Comparison of ENCODE assay signal across 8 cellular contexts in genomic region chr2:69798909-69799526, GRCh38. TPM values are rescaled to one million over a fixed set of nuclear protein-coding genes. Genes with fewer than 3 reads are reported as not detected.
DNase-seq lines count a peak whose midpoint lies in the region; TF ChIP-seq lines count a peak whose summit lies in the region.

No MANE protein-coding gene starts in this region.

- H3K36me3 ChIP-seq in hepatocyte (replicated peaks; ENCODE audit: insufficient read depth, low read depth) (no peaks in the 10 kb centered on the region), subcutaneous abdominal adipose tissue (ENCODE audit: control insufficient read depth in 5 of 5, insufficient read depth in 5 of 5, low read length in 5 of 5) (peaks cover 0 to 5% (median 0%) of the 10 kb centered on the region in 5 donors)

- no peaks in the 10 kb centered on the region for H3K79me1 ChIP-seq in H9 (ENCODE audit: insufficient read depth, low read depth, low read length, poor library complexity, severe bottlenecking)

- intact Hi-C loops in CD14-positive monocyte (cut with micrococcal nuclease): loop anchor here in 1 of 2 donors (10.0 kb wide), 1 partner anchor 54 kb away; the partner anchor contains the start of gene ANXA4

- no peaks in the 10 kb centered on the region for H3K9me3 ChIP-seq in H9 (ENCODE audit: control insufficient read depth, low read depth, low read length)
- no peaks in the 10 kb centered on the region for H3K9me3 ChIP-seq in hepatocyte (ENCODE audit: low read depth)
- no peaks in the 10 kb centered on the region for H3K9me3 ChIP-seq in subcutaneous abdominal adipose tissue (ENCODE audit: control insufficient read depth in 5 of 5, low read length in 5 of 5)

- H3K27me3 ChIP-seq in H9 (ENCODE audit: insufficient read depth, low read length) (no peaks in the 10 kb centered on the region; the same call in 1 of the 2 replicates), hepatocyte (no peaks in the 10 kb centered on the region), subcutaneous abdominal adipose tissue (ENCODE audit: control insufficient read depth in 5 of 5, insufficient read depth in 4 of 5, low read length in 5 of 5) (no peaks in the 10 kb centered on the region)

- H3K79me2 ChIP-seq in H9 (ENCODE audit: insufficient read depth, low read length) (no peaks in the 10 kb centered on the region), hepatocyte (peaks cover 19% of the 10 kb centered on the region)

- no peak overlapping the region for H4K8ac ChIP-seq in H9 (replicated peaks; ENCODE audit: insufficient read length, low read depth, low read length)

- H3K27ac Mint-ChIP-seq in CD14-positive monocyte (peak overlapping the region in 3 of 7 donors; percentile 14 to 67 (median 33)), H9 (peak overlapping the region in 2 of 3 experiments; percentile 36 to 38; a peak in 3 of 7 replicates)

- peaks cover 0 to 2% (median 0%) of the 10 kb centered on the region in 3 donors for H3K27me3 Mint-ChIP-seq in CD14-positive monocyte (ENCODE audit: low read depth in 3 of 3)
- H3K27me3 Mint-ChIP-seq in H9 (ENCODE audit: low read depth): no peaks in the 10 kb centered on the region

- no peak overlapping the region for H3K4me2 ChIP-seq in H9 (ENCODE audit: insufficient read depth, insufficient read length, low read length)
- H3K4me2 ChIP-seq in hepatocyte: peak overlapping the region; percentile 82

- TF ChIP-seq CTCF in CD14-positive monocyte (IDR thresholded peaks at IDR 0.05) (no peak), H9 (conservative IDR thresholded peaks at IDR 0.05) (no peak), VCaP (conservative IDR thresholded peaks at IDR 0.05) (no peak), hepatocyte (IDR thresholded peaks at IDR 0.05; ENCODE audit: poor library complexity) (no peak)

- H2AFZ ChIP-seq in H9 (ENCODE audit: low read length) (no peak overlapping the region), hepatocyte (peak overlapping the region; percentile 21)

- H3K56ac ChIP-seq in H9 (ENCODE audit: insufficient read length, low read depth, low read length): no peak overlapping the region

- H3K23ac ChIP-seq in H9 (ENCODE audit: insufficient read length, low read depth, low read length): no peak overlapping the region

- H2BK120ac ChIP-seq in H9 (ENCODE audit: low read depth, low read length, poor library complexity, severe bottlenecking): no peak overlapping the region

- H2BK15ac ChIP-seq in H9 (ENCODE audit: low read depth, low read length): no peak overlapping the region

- peak overlapping the region; percentile 69 to 73 for H3K4me3 Mint-ChIP-seq in CD14-positive monocyte
- no peak overlapping the region for H3K4me3 Mint-ChIP-seq in H9

- H3K4me3 ChIP-seq in hepatocyte: peak overlapping the region; percentile 18
- peak overlapping the region; percentile 46 to 71 (median 58) for H3K4me3 ChIP-seq in subcutaneous abdominal adipose tissue (ENCODE audit: low read depth in 1 of 5, low read length in 5 of 5)

- no peak overlapping the region for H3K18ac ChIP-seq in H9 (ENCODE audit: insufficient read length, low read depth, low read length)

- no peak overlapping the region for H3K9ac ChIP-seq in H9 (ENCODE audit: extremely low read depth, insufficient read length, low read length)
- peak overlapping the region in 3 of 5 donors; percentile 53 to 73 (median 68) for H3K9ac ChIP-seq in subcutaneous abdominal adipose tissue (ENCODE audit: low read length in 5 of 5)

- H2AK5ac ChIP-seq in H9 (ENCODE audit: insufficient read length, low read length): no peak overlapping the region

- H3K4me1 ChIP-seq in H9 (ENCODE audit: insufficient read depth, low read length): peaks cover 3% of the 10 kb centered on the region; the same call in 1 of the 2 replicates
- peaks cover 53% of the 10 kb centered on the region for H3K4me1 ChIP-seq in hepatocyte (ENCODE audit: insufficient read depth)
- peaks cover 4 to 20% (median 12%) of the 10 kb centered on the region in 5 donors for H3K4me1 ChIP-seq in subcutaneous abdominal adipose tissue (ENCODE audit: control insufficient read depth in 5 of 5, insufficient read depth in 5 of 5, low read length in 5 of 5)

- H3K14ac ChIP-seq in H9 (ENCODE audit: insufficient read depth, low read length): no peak overlapping the region

- no peak overlapping the region for H3K4ac ChIP-seq in H9 (ENCODE audit: low read depth, low read length)

- no peak overlapping the region for H2BK12ac ChIP-seq in H9 (ENCODE audit: insufficient read length, low read depth, low read length)

- H3K4me1 Mint-ChIP-seq in CD14-positive monocyte (peaks cover 44% of the 10 kb centered on the region), H9 (peaks cover 26 to 35% of the 10 kb centered on the region in 2 experiments)

- DNase-seq in CD14-positive monocyte (ENCODE audit: low spot score) (no peak), H9 (no peak), hepatocyte (ENCODE audit: low spot score) (peak; percentile 77), T-helper 1 cell (no peak), foreskin melanocyte (no peak), SKM-1 treated with dmso at 0.1 percent for 144 hours (lab: John Stamatoyannopoulos, UW; ENCODE audit: unreplicated experiment) (no peak)

- H3K27ac ChIP-seq in H9 (ENCODE audit: insufficient read length, low read depth, low read length) (no peak overlapping the region), VCaP (peak overlapping the region; percentile 46), hepatocyte (peak overlapping the region; percentile 97), subcutaneous abdominal adipose tissue (ENCODE audit: low read depth, low read length) (peak overlapping the region; percentile 67)

- peaks cover 0 to 2% (median 0%) of the 10 kb centered on the region in 7 donors for H3K9me3 Mint-ChIP-seq in CD14-positive monocyte
- H3K9me3 Mint-ChIP-seq in H9: no peaks in the 10 kb centered on the region

- H3K9me2 ChIP-seq in hepatocyte (replicated peaks; ENCODE audit: insufficient read depth): no peaks in the 10 kb centered on the region

- H3K23me2 ChIP-seq in H9 (ENCODE audit: insufficient read length, low read depth, low read length, poor library complexity, severe bottlenecking): no peaks in the 10 kb centered on the region

- H4K20me1 ChIP-seq in H9 (ENCODE audit: control insufficient read depth, insufficient read depth, insufficient read length) (no peaks in the 10 kb centered on the region), hepatocyte (ENCODE audit: insufficient read depth, poor library complexity, severe bottlenecking) (no peaks in the 10 kb centered on the region)

- no peak overlapping the region for H3T11ph ChIP-seq in H9 (ENCODE audit: low read length)

- no peak overlapping the region for H2BK5ac ChIP-seq in H9 (ENCODE audit: insufficient read length, low read length)

- H4K5ac ChIP-seq in H9 (ENCODE audit: insufficient read length, low read depth, low read length): no peak overlapping the region

- no peak overlapping the region for H2BK20ac ChIP-seq in H9 (ENCODE audit: low read depth, low read length, poor library complexity, severe bottlenecking)

- WGBS in H9 (ENCODE audit: extremely low coverage, insufficient read length, low lambda C conversion rate): no CpG with 5 or more reads among the region's 4 CpGs
- WGBS in hepatocyte (ENCODE audit: low lambda C conversion rate, missing lambda C conversion rate): 11% methylated on average over 4 of the region's 4 CpGs

- no peak overlapping the region for H4K91ac ChIP-seq in H9 (ENCODE audit: insufficient read length, low read depth, low read length)

- H3K36me3 Mint-ChIP-seq in CD14-positive monocyte (peaks cover 28 to 32% of the 10 kb centered on the region in 2 donors), H9 (ENCODE audit: insufficient read depth in 1 of 3, low read depth in 3 of 3) (0 out of 7 replicates have a peak, but pooled peaks cover 0 to 4% (median 0%) of the 10 kb centered on the region in 3 experiments)

RNA-seq across cellular contexts. Expression of gene GMCL1, which starts 30.4 kb away (rescaled TPM):
- polyA plus RNA-seq in CD14-positive monocyte: 10 to 100 TPM in 1 of 2 donors, 1 to 10 TPM in 1; 9.4 to 15.1 TPM
- 18.6 and 20.6 TPM in 2 replicates for total RNA-seq in H9 (2021)
- total RNA-seq in hepatocyte: 18.1 and 22.5 TPM in 2 replicates
- 17.9 and 18.8 TPM in 2 replicates for polyA plus RNA-seq in hepatocyte

RNA-seq across cellular contexts. Expression of gene ANXA4, which starts 57.1 kb away (rescaled TPM):
- 10 to 100 TPM; 64.7 to 95.7 TPM for polyA plus RNA-seq in CD14-positive monocyte
- total RNA-seq in H9 (2021): 14.3 and 14.4 TPM in 2 replicates
- total RNA-seq in hepatocyte: 98.8 and 107 TPM in 2 replicates
- 191 and 231 TPM in 2 replicates for polyA plus RNA-seq in hepatocyte

Comparison
In these comparisons a context has a peak if more than half of its experiments do, and no peak if none do; other contexts are left out.
1. H3K4me3 Mint-ChIP-seq: peak in CD14-positive monocyte (2 of 2); none in H9 (0 of 2).